In genomic region chr6:125790403-125791150, GRCh38 we compare ENCODE assay signal across 8 cellular contexts. TPM values are rescaled to one million over a fixed set of nuclear protein-coding genes. Genes with fewer than 3 reads are reported as not detected.
DNase-seq lines count a peak whose midpoint lies in the region; ATAC-seq and TF ChIP-seq lines count a peak whose summit lies in the region.

Gene NCOA7, plus strand, starts transcription at chr6:125790960. Its CDS starts 24,395 bp downstream, at chr6:125815355.

- H2BK120ac ChIP-seq in mesenchymal stem cell (ENCODE audit: low read depth, low read length), result peak within 1 kb of the TSS; percentile 91

- H3K27ac ChIP-seq in effector memory CD4-positive, alpha-beta T cell (ENCODE audit: insufficient read depth, low read length, poor library complexity, severe bottlenecking), result peak within 1 kb of the TSS; percentile 86
- peak within 1 kb of the TSS; percentile 84 for H3K27ac ChIP-seq in mesenchymal stem cell (ENCODE audit: low read length, poor library complexity, severe bottlenecking)

- peak within 1 kb of the TSS; percentile 93 for H4K91ac ChIP-seq in mesenchymal stem cell (ENCODE audit: low read length)

- H2BK12ac ChIP-seq in mesenchymal stem cell (ENCODE audit: low read length in 2 of 2), result peak within 1 kb of the TSS in 1 of 2 experiments; percentile 43

- no peaks in the 10 kb centered on the region for H3K9me3 ChIP-seq in effector memory CD4-positive, alpha-beta T cell (ENCODE audit: control insufficient read depth, low read length)
- H3K9me3 ChIP-seq in mesenchymal stem cell (ENCODE audit: control insufficient read depth, low read length), result no peaks in the 10 kb centered on the region

- peak within 1 kb of the TSS; percentile 90 for H4K8ac ChIP-seq in mesenchymal stem cell (ENCODE audit: low read length)

- CTCF ChIA-PET in BJ (lab: Yijun Ruan, JAX), result interaction anchor here (0.6 to 5.0 kb wide), 30 partner anchors 8 to 910 kb away, joined by 3 to 49 read pairs (median 4); partner anchors contain the start of gene HINT3

- peak within 1 kb of the TSS; percentile 81 for H2BK5ac ChIP-seq in mesenchymal stem cell (ENCODE audit: low read depth, low read length, poor library complexity, severe bottlenecking)

- H2AK5ac ChIP-seq in mesenchymal stem cell (ENCODE audit: low read length, severe bottlenecking), result no peak within 1 kb of the TSS

- H3K18ac ChIP-seq in mesenchymal stem cell (ENCODE audit: low read depth in 1 of 2, low read length in 2 of 2), result peak within 1 kb of the TSS; percentile 94 to 95

- no peak for TF ChIP-seq CTCF in BJ (IDR thresholded peaks at IDR 0.05; ENCODE audit: insufficient read depth, low read depth, low read length)

- H3K4me3 ChIP-seq in BJ (ENCODE audit: low read depth, low read length) (peak within 1 kb of the TSS; percentile 79), mesenchymal stem cell (ENCODE audit: insufficient read depth in 1 of 2, low read depth in 1 of 2, low read length in 2 of 2) (peak within 1 kb of the TSS; percentile 95 to 97)
- peak within 1 kb of the TSS; percentile 90 for H3K4me3 ChIP-seq in effector memory CD4-positive, alpha-beta T cell (ENCODE audit: insufficient read depth, low read depth, low read length, poor library complexity, severe bottlenecking)

- H3K4me2 ChIP-seq in mesenchymal stem cell (ENCODE audit: low read length, poor library complexity, severe bottlenecking), result peak within 1 kb of the TSS; percentile 99

- H3K27me3 ChIP-seq in BJ (ENCODE audit: control insufficient read depth, insufficient read depth, low read length) (no peaks in the 10 kb centered on the region), mesenchymal stem cell (ENCODE audit: control insufficient read depth in 1 of 2, insufficient read depth in 1 of 2, low read length in 2 of 2) (no peaks in the 10 kb centered on the region)
- no peaks in the 10 kb centered on the region for H3K27me3 ChIP-seq in effector memory CD4-positive, alpha-beta T cell (replicated peaks; ENCODE audit: control insufficient read depth, insufficient read depth, low read length, poor library complexity, severe bottlenecking)

- peak within 1 kb of the TSS; percentile 11 to 74 for H3K23ac ChIP-seq in mesenchymal stem cell (ENCODE audit: low read length in 2 of 2)

- WGBS in mesenchymal stem cell, result under 1% methylated on average over 43 of the region's 97 CpGs

- H3K4ac ChIP-seq in mesenchymal stem cell (ENCODE audit: low read depth in 1 of 2, low read length in 2 of 2), result peak within 1 kb of the TSS; percentile 20 to 92

- H3K4me1 ChIP-seq in effector memory CD4-positive, alpha-beta T cell (ENCODE audit: control insufficient read depth, insufficient read depth, low read length, poor library complexity, severe bottlenecking), result peaks cover 29% of the 10 kb centered on the region
- peaks cover 8% of the 10 kb centered on the region for H3K4me1 ChIP-seq in mesenchymal stem cell (ENCODE audit: control insufficient read depth, insufficient read depth, low read depth, low read length)

- H3K36me3 ChIP-seq in BJ (ENCODE audit: control insufficient read depth, insufficient read depth, low read length), result peaks cover 2% of the 10 kb centered on the region; the same call in 1 of the 2 replicates
- H3K36me3 ChIP-seq in effector memory CD4-positive, alpha-beta T cell (ENCODE audit: control insufficient read depth, insufficient read depth, low read length), result no peaks in the 10 kb centered on the region
- H3K36me3 ChIP-seq in mesenchymal stem cell (ENCODE audit: control insufficient read depth in 1 of 2, insufficient read depth in 2 of 2, low read depth in 1 of 2, low read length in 2 of 2), result no peaks in the 10 kb centered on the region

- POLR2A ChIA-PET in BJ (lab: Charles Lee), result interaction anchor here (0.6 to 1.6 kb wide), 4 partner anchors 9 to 229 kb away, joined by 3 to 6 read pairs (median 4); no protein-coding TSS in a partner anchor

- peak within 1 kb of the TSS; percentile 90 for H3K9ac ChIP-seq in mesenchymal stem cell (ENCODE audit: low read length)

- no peak for DNase-seq in BJ (ENCODE audit: low read depth)
- peak; percentile 95 for DNase-seq in NCI-H69 (lab: John Stamatoyannopoulos, UW)
- DNase-seq in activated CD8-positive, alpha-beta memory T cell treated with anti-CD3 and anti-CD28 coated beads for 24 hours, result peak; percentile 90
- DNase-seq in effector memory CD4-positive, alpha-beta T cell, result peak; percentile 64 to 73 (median 65)
- DNase-seq in mesenchymal stem cell, result peak; percentile 74
- peak; percentile 65 for DNase-seq in stimulated activated CD8-positive, alpha-beta memory T cell treated with anti-CD3 and anti-CD28 coated beads, Interleukin-12 subunit alpha, Interleukin-12 subunit beta, amount 100 ng/mL, for 4 hours (ENCODE audit: low read depth)

- H2BK15ac ChIP-seq in mesenchymal stem cell (ENCODE audit: low read depth, poor library complexity, severe bottlenecking), result peak within 1 kb of the TSS; percentile 62

- peaks cover 2% of the 10 kb centered on the region for H3K79me1 ChIP-seq in mesenchymal stem cell (replicated peaks; ENCODE audit: low read length, poor library complexity, severe bottlenecking)

- peak within 1 kb of the TSS; percentile 43 for H2AFZ ChIP-seq in mesenchymal stem cell (ENCODE audit: low read depth, low read length)

- ATAC-seq in GM19023 (IDR thresholded peaks at IDR 0.05; ENCODE audit: unreplicated experiment), result peak; percentile 82
- ATAC-seq in HG03280 (IDR thresholded peaks at IDR 0.05; ENCODE audit: unreplicated experiment), result peak; percentile 70

- peak within 1 kb of the TSS in 1 of 2 experiments; percentile 89 for H3K14ac ChIP-seq in mesenchymal stem cell (ENCODE audit: low read length in 2 of 2)

RNA-seq across cellular contexts. Expression of gene NCOA7, which starts in this region (rescaled TPM):
- 27.2 and 29.7 TPM in 2 replicates for polyA plus RNA-seq in BJ (2011; rRNA removed)
- 30.9 and 55.3 TPM in 2 replicates for polyA minus RNA-seq in BJ (2011; rRNA and poly(A)+ RNA removed)
- polyA plus RNA-seq in mesenchymal stem cell (2013, experiment 1 of 2), result 22.8 TPM
- polyA plus RNA-seq in mesenchymal stem cell (2013, experiment 2 of 2), result 21.7 TPM
